In the genomic region with DNA sequence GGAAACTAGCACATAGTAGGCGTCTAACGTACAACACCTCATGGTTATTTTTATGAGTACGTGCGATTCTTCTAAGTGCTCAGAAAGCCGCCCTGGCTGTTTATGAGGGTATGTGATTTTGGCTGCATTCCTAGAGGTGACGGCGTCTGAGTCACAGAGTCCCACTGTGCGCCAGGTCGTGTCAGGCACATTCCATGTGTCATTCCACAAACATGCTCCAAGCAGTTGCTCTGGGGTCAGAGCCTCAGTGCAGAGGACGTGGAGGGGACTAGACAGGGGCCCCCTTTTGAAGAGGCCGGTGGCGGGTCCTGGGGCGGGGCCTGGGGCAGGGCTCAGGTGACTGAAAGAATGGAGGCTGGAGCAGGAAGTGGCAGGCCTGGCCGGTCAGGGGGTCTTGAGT, we compare ENCODE assay signal across 8 cellular contexts. TPM values are rescaled to one million over a fixed set of nuclear protein-coding genes. Genes with fewer than 3 reads are reported as not detected.
DNase-seq lines count a peak whose midpoint lies in the region; ATAC-seq, FAIRE-seq and TF ChIP-seq lines count a peak whose summit lies in the region.
"Had no signal": no experiment of that assay in that cellular context is flagged by ENCODE, and none has a peak within 500 bp of the region (broad histone marks: within the 10 kb centered on the region; RNA-seq: fewer than 3 reads in every experiment).

No MANE protein-coding gene starts in this region.

- intact Hi-C loops in left ventricle myocardium superior (cut with micrococcal nuclease) (no loop called here), tibial artery (cut with DNase I; ENCODE audit: low total_unique reads) (no loop called here)

- no peaks in the 10 kb centered on the region for H3K27me3 ChIP-seq in tibial artery

- peaks cover 9 to 57% (median 19%) of the 10 kb centered on the region in 3 donors for H3K36me3 ChIP-seq in tibial artery

- H3K4me3 ChIP-seq in HFF-Myc (replicated peaks; ENCODE audit: low read depth, low read length) (no peak overlapping the region), tibial artery (no peak overlapping the region)

- no peak for TF ChIP-seq POLR2A in GM12891 (IDR thresholded peaks at IDR 0.05; ENCODE audit: low read depth, low read length)

- H3K4me1 ChIP-seq in tibial artery, result peaks cover 0 to 19% (median 7%) of the 10 kb centered on the region in 4 donors

- ATAC-seq in left ventricle myocardium superior, result peak; percentile 73
- no peak for ATAC-seq in HG03135 (IDR thresholded peaks at IDR 0.05; ENCODE audit: unreplicated experiment)

- H3K27ac ChIP-seq in tibial artery, result peak overlapping the region; percentile 56 to 75

- no peak for FAIRE-seq in GM12891 (lab: Jason Lieb, UNC)

- TF ChIP-seq CTCF in HFF-Myc (IDR thresholded peaks at IDR 0.05; ENCODE audit: low read depth, low read length, missing control alignments) (no peak), tibial artery (IDR thresholded peaks at IDR 0.05) (no peak)

- no peaks in the 10 kb centered on the region for H3K9me3 ChIP-seq in tibial artery

- peak; percentile 93 for DNase-seq in HFF-Myc (ENCODE audit: extremely low read depth, low read depth)
- peak; percentile 87 for DNase-seq in amniotic epithelial cell (ENCODE audit: low read depth)
- no peak for DNase-seq in left ventricle myocardium superior
- DNase-seq in tibial artery, result peak; percentile 62 to 92
- DNase-seq in OCI-M1 (lab: John Stamatoyannopoulos, UW), result no peak
- DNase-seq in GM12891 (ENCODE audit: insufficient read length, low spot score), result no peak
- DNase-seq: NCI-H1417 treated with DMSO at 0.1 percent for 48 hours had no signal

TF ChIP-seq in GM12891, 5 proteins besides CTCF, POLR2A, EP300 and RAD21:
- no peak for TF ChIP-seq POU2F2 (IDR thresholded peaks at IDR 0.05; ENCODE audit: low read depth, low read length)
- no peak for TF ChIP-seq TAF1 (IDR thresholded peaks at IDR 0.05; ENCODE audit: low read depth, low read length)
- TF ChIP-seq SPI1 (IDR thresholded peaks at IDR 0.05; ENCODE audit: low read depth, low read length), result no peak
- no peak for TF ChIP-seq PAX5 (IDR thresholded peaks at IDR 0.05; ENCODE audit: insufficient read depth, low read length, severe bottlenecking)
- TF ChIP-seq POLR2AphosphoS5 (IDR thresholded peaks at IDR 0.05; ENCODE audit: low read depth, low read length), result no peak
TF ChIP-seq in GM12891: peak in this region for 0.

RNA-seq across cellular contexts. Expression of a gene that starts 51.9 kb away (rescaled TPM):
- 7.7 TPM for total RNA-seq in left ventricle myocardium superior
- 117 TPM for polyA plus RNA-seq in GM12891 (2012; ENCODE audit: low read depth, missing spikeins)

Comparison
In these comparisons a context has a peak if more than half of its experiments do, and no peak if none do; other contexts are left out.
1. DNase-seq: peak in HFF-Myc (single experiment), amniotic epithelial cell (single experiment) and tibial artery (2 of 2); none in left ventricle myocardium superior (single experiment), OCI-M1 (single experiment) and GM12891 (single experiment).